In the genomic region with DNA sequence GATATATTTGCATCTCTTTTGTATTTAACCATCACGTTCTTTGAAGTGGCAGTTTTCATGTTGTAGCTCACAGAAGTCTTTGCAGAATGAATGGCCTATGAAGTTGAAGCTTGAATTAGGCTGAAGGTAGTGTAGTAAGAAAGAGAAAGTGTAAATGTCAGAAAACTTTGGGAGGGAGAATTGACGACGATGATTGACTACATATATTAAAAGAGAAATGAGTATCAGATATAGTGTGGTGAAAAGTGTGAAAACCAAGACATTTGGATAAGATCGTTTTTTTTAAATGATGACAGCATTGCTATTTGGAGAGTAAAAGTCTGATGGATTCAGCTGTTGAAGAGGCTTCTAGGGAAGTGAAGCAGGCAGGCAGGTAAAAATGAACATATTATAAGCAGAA, we compare ENCODE assay signal across 1 cellular context.
TF ChIP-seq lines count a peak whose summit lies in the region.

No MANE protein-coding gene starts in this region.

TF ChIP-seq in K562, 482 proteins besides CTCF, POLR2A, EP300 and RAD21:
- TF ChIP-seq, protein P1, sequence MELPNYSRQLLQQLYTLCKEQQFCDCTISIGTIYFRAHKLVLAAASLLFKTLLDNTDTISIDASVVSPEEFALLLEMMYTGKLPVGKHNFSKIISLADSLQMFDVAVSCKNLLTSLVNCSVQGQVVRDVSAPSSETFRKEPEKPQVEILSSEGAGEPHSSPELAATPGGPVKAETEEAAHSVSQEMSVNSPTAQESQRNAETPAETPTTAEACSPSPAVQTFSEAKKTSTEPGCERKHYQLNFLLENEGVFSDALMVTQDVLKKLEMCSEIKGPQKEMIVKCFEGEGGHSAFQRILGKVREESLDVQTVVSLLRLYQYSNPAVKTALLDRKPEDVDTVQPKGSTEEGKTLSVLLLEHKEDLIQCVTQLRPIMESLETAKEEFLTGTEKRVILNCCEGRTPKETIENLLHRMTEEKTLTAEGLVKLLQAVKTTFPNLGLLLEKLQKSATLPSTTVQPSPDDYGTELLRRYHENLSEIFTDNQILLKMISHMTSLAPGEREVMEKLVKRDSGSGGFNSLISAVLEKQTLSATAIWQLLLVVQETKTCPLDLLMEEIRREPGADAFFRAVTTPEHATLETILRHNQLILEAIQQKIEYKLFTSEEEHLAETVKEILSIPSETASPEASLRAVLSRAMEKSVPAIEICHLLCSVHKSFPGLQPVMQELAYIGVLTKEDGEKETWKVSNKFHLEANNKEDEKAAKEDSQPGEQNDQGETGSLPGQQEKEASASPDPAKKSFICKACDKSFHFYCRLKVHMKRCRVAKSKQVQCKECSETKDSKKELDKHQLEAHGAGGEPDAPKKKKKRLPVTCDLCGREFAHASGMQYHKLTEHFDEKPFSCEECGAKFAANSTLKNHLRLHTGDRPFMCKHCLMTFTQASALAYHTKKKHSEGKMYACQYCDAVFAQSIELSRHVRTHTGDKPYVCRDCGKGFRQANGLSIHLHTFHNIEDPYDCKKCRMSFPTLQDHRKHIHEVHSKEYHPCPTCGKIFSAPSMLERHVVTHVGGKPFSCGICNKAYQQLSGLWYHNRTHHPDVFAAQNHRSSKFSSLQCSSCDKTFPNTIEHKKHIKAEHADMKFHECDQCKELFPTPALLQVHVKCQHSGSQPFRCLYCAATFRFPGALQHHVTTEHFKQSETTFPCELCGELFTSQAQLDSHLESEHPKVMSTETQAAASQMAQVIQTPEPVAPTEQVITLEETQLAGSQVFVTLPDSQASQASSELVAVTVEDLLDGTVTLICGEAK (IDR thresholded peaks at IDR 0.05) = no peak
- TF ChIP-seq, protein P1 (CRISPR knock-in tag; IDR thresholded peaks at IDR 0.05) = no peak
- peak; percentile 11; the same call in 1 of the 2 replicates for TF ChIP-seq ZNF507 (tag; conservative IDR thresholded peaks at IDR 0.05)
